In the genomic region with DNA sequence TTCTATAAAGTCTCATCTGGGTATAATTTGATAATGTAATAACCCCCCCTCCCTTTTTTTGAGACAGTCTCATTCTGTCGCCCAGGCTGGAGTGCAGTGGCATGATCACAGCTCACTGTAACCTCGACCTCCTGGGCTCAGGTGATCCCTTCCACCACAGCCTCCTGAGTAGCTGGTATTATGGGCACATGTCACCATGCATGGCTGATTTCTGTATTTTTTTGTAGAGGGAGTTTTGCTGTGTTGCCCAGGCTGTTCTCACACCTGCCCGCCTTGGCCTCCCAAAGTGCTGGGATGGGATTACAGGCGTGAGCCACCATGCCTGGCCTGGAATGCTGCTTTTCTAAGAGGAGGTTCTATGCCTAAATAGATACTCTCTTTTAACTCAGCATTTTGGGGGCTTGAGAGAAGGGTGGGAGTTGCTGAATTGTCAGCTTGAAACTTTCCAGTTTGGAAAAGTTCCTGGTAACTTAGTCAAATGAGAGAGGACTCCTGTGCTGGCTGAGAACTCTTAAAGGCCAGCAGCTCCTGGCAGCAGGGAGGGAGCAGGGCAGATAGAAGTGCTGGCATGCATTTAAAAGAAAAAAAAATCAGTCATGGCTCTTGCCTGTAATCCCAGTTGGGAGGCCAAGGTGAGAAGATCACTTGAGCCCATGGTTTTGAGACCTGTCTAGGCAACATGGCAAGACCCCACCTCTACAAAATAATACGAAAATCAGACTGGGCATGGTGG, we compare ENCODE assay signal across 12 cellular contexts. TPM values are rescaled to one million over a fixed set of nuclear protein-coding genes. Genes with fewer than 3 reads are reported as not detected.
DNase-seq lines count a peak whose midpoint lies in the region; ATAC-seq and TF ChIP-seq lines count a peak whose summit lies in the region.
"Had no signal": no experiment of that assay in that cellular context is flagged by ENCODE, and none has a peak within 500 bp of the region (broad histone marks: within the 10 kb centered on the region; RNA-seq: fewer than 3 reads in every experiment).

No MANE protein-coding gene starts in this region.

- CTCF ChIA-PET in activated CD4-positive, alpha-beta memory T cell treated with anti-CD3 and anti-CD28 coated beads for 36 hours (lab: Charles Lee) = interaction anchor here (2.6 kb wide), 1 partner anchor 402 kb away, joined by 9 read pairs; no protein-coding TSS in a partner anchor
- CTCF ChIA-PET in activated CD4-positive, alpha-beta memory T cell treated with anti-CD3 and anti-CD28 coated beads, Interleukin-2, amount 10 ng/mL, durations not matched to agents 7 days and 5 days (lab: Charles Lee) = interaction anchor here (0.6 kb wide), 1 partner anchor 76 kb away, joined by 3 read pairs; no protein-coding TSS in a partner anchor

- POLR2A ChIA-PET in activated CD4-positive, alpha-beta memory T cell treated with anti-CD3 and anti-CD28 coated beads for 36 hours (lab: Charles Lee) = no interaction called here
- POLR2A ChIA-PET in activated CD4-positive, alpha-beta memory T cell treated with anti-CD3 and anti-CD28 coated beads, Interleukin-2, amount 10 ng/mL, durations not matched to agents 7 days and 5 days (lab: Charles Lee) = no interaction called here

- H3K4me1 ChIP-seq in right atrium auricular region (peaks cover 0 to 48% of the 10 kb centered on the region in 2 donors), gastrocnemius medialis (peaks cover 11 to 25% of the 10 kb centered on the region in 2 donors)

- no peak overlapping the region for H3K4me3 Mint-ChIP-seq in activated CD4-positive, alpha-beta memory T cell treated with anti-CD3 and anti-CD28 coated beads for 36 hours
- no peak overlapping the region for H3K4me3 Mint-ChIP-seq in activated CD4-positive, alpha-beta memory T cell treated with anti-CD3 and anti-CD28 coated beads, Interleukin-2, amount 10 ng/mL, durations not matched to agents 7 days and 5 days
- no peak overlapping the region for H3K4me3 Mint-ChIP-seq in mesothelial cell of epicardium

- H3K9ac ChIP-seq in SK-N-MC (ENCODE audit: insufficient read length) = no peak overlapping the region

- peaks cover 47% of the 10 kb centered on the region for H3K36me3 ChIP-seq in SK-N-MC (ENCODE audit: insufficient read depth, low read length)
- H3K36me3 ChIP-seq in right atrium auricular region = peaks cover 10% of the 10 kb centered on the region
- peaks cover 0 to 22% of the 10 kb centered on the region in 2 donors for H3K36me3 ChIP-seq in gastrocnemius medialis

- H3K36me3 Mint-ChIP-seq in activated CD4-positive, alpha-beta memory T cell treated with anti-CD3 and anti-CD28 coated beads for 36 hours = peaks cover 22% of the 10 kb centered on the region
- H3K36me3 Mint-ChIP-seq in activated CD4-positive, alpha-beta memory T cell treated with anti-CD3 and anti-CD28 coated beads, Interleukin-2, amount 10 ng/mL, durations not matched to agents 7 days and 5 days (ENCODE audit: low read depth) = peaks cover 29% of the 10 kb centered on the region
- H3K36me3 Mint-ChIP-seq in mesothelial cell of epicardium = peaks cover 3% of the 10 kb centered on the region

- H3K9me3 ChIP-seq in SK-N-MC (ENCODE audit: low read depth, low read length) (no peaks in the 10 kb centered on the region), right atrium auricular region (no peaks in the 10 kb centered on the region), gastrocnemius medialis (no peaks in the 10 kb centered on the region)

- no peak for TF ChIP-seq CTCF in right atrium auricular region (IDR thresholded peaks at IDR 0.05)
- TF ChIP-seq CTCF in gastrocnemius medialis (IDR thresholded peaks at IDR 0.05 in 4 of 5, conservative IDR thresholded peaks at IDR 0.05 in 1 of 5) = no peak
- no peak for TF ChIP-seq CTCF in mesothelial cell of epicardium (IDR thresholded peaks at IDR 0.05; ENCODE audit: unreplicated experiment)

- H3K27me3 ChIP-seq in right atrium auricular region (no peaks in the 10 kb centered on the region), gastrocnemius medialis (no peaks in the 10 kb centered on the region)

- H3K27ac Mint-ChIP-seq in activated CD4-positive, alpha-beta memory T cell treated with anti-CD3 and anti-CD28 coated beads for 36 hours = peak overlapping the region; percentile 56
- H3K27ac Mint-ChIP-seq in activated CD4-positive, alpha-beta memory T cell treated with anti-CD3 and anti-CD28 coated beads, Interleukin-2, amount 10 ng/mL, durations not matched to agents 7 days and 5 days = no peak overlapping the region
- H3K27ac Mint-ChIP-seq in mesothelial cell of epicardium = no peak overlapping the region

- H3K9me3 Mint-ChIP-seq in activated CD4-positive, alpha-beta memory T cell treated with anti-CD3 and anti-CD28 coated beads for 36 hours = peaks cover 3% of the 10 kb centered on the region
- H3K9me3 Mint-ChIP-seq in activated CD4-positive, alpha-beta memory T cell treated with anti-CD3 and anti-CD28 coated beads, Interleukin-2, amount 10 ng/mL, durations not matched to agents 7 days and 5 days = no peaks in the 10 kb centered on the region
- H3K9me3 Mint-ChIP-seq in mesothelial cell of epicardium = no peaks in the 10 kb centered on the region

- in situ Hi-C loops in gastrocnemius medialis (cut with MboI; ENCODE audit: low sequenced_read_pairs in 4 of 4) = loop anchor here in 3 of 4 donors (10.0 kb wide), 3 partner anchors 366 to 606 kb away; no protein-coding TSS in a partner anchor

- TF ChIP-seq POLR2A in gastrocnemius medialis (IDR thresholded peaks at IDR 0.05) = no peak

- ATAC-seq in gastrocnemius medialis (no peak), GM21526 (IDR thresholded peaks at IDR 0.05; ENCODE audit: low FRiP score, unreplicated experiment) (no peak)

- intact Hi-C loops in activated CD4-positive, alpha-beta memory T cell treated with anti-CD3 and anti-CD28 coated beads for 36 hours (cut with micrococcal nuclease) = no loop called here
- intact Hi-C loops in gastrocnemius medialis (cut with DNase I; ENCODE audit: low total_unique reads) = no loop called here

- H3K27ac ChIP-seq in SK-N-MC (peak overlapping the region; percentile 48; the same call in 1 of the 2 replicates), right atrium auricular region (peak overlapping the region; percentile 52 to 64), gastrocnemius medialis (peak overlapping the region in 3 of 4 donors; percentile 35 to 51 (median 43))

- DNase-seq in activated CD4-positive, alpha-beta memory T cell treated with anti-CD3 and anti-CD28 coated beads for 36 hours = no peak
- DNase-seq in activated CD4-positive, alpha-beta memory T cell treated with anti-CD3 and anti-CD28 coated beads, Interleukin-2, amount 10 ng/mL, durations not matched to agents 7 days and 5 days = no peak
- DNase-seq in SK-N-MC (ENCODE audit: low read depth, low spot score) (no peak), right atrium auricular region (ENCODE audit: low spot score) (no peak), gastrocnemius medialis (no peak), mesothelial cell of epicardium (ENCODE audit: low spot score in 2 of 2, unreplicated experiment in 2 of 2) (no peak), NCI-H446 treated with DMSO at 0.1 percent for 48 hours (lab: John Stamatoyannopoulos, UW) (no peak)
- DNase-seq: anterior cingulate cortex; DND-41; glutamatergic neuron; stimulated activated CD4-positive, alpha-beta T cell treated with anti-CD3 and anti-CD28 coated beads, Interleukin-15, amount 100 ng/mL, for 24 hours had no signal

- H3K4me3 ChIP-seq in SK-N-MC (no peak overlapping the region), right atrium auricular region (no peak overlapping the region), gastrocnemius medialis (no peak overlapping the region)

- H3K27me3 Mint-ChIP-seq in activated CD4-positive, alpha-beta memory T cell treated with anti-CD3 and anti-CD28 coated beads for 36 hours = no peaks in the 10 kb centered on the region
- no peaks in the 10 kb centered on the region for H3K27me3 Mint-ChIP-seq in activated CD4-positive, alpha-beta memory T cell treated with anti-CD3 and anti-CD28 coated beads, Interleukin-2, amount 10 ng/mL, durations not matched to agents 7 days and 5 days
- no peaks in the 10 kb centered on the region for H3K27me3 Mint-ChIP-seq in mesothelial cell of epicardium (ENCODE audit: low read depth)

- H3K4me1 Mint-ChIP-seq in activated CD4-positive, alpha-beta memory T cell treated with anti-CD3 and anti-CD28 coated beads for 36 hours (ENCODE audit: low read depth) = peaks cover 46% of the 10 kb centered on the region
- peaks cover 23% of the 10 kb centered on the region for H3K4me1 Mint-ChIP-seq in activated CD4-positive, alpha-beta memory T cell treated with anti-CD3 and anti-CD28 coated beads, Interleukin-2, amount 10 ng/mL, durations not matched to agents 7 days and 5 days
- peaks cover 3% of the 10 kb centered on the region for H3K4me1 Mint-ChIP-seq in mesothelial cell of epicardium

RNA-seq across cellular contexts. Expression of a gene that starts 13.0 kb away (rescaled TPM):
- 10 to 100 TPM; 58.2 TPM for total RNA-seq in activated CD4-positive, alpha-beta memory T cell treated with anti-CD3 and anti-CD28 coated beads for 36 hours
- total RNA-seq in activated CD4-positive, alpha-beta memory T cell treated with anti-CD3 and anti-CD28 coated beads, Interleukin-2, amount 10 ng/mL, durations not matched to agents 7 days and 5 days = 10 to 100 TPM; 44.2 to 47.3 TPM
- total RNA-seq in right atrium auricular region (100 to 1,000 TPM; 103 to 158 TPM), gastrocnemius medialis (100 to 1,000 TPM in 1 of 4 donors, 10 to 100 TPM in 3; 26.8 to 299 (median 51.1) TPM), mesothelial cell of epicardium (41.0 to 48.0 TPM (median 44.4 TPM) in 3 replicates)

RNA-seq across cellular contexts. Expression of a gene that starts 51.0 kb away (rescaled TPM):
- total RNA-seq in activated CD4-positive, alpha-beta memory T cell treated with anti-CD3 and anti-CD28 coated beads for 36 hours = 100 to 1,000 TPM; 177 TPM
- 100 to 1,000 TPM; 159 to 170 TPM for total RNA-seq in activated CD4-positive, alpha-beta memory T cell treated with anti-CD3 and anti-CD28 coated beads, Interleukin-2, amount 10 ng/mL, durations not matched to agents 7 days and 5 days
- total RNA-seq in right atrium auricular region (10 to 100 TPM; 30.2 to 41.5 TPM), gastrocnemius medialis (10 to 100 TPM; 26.5 to 46.8 (median 30.5) TPM), mesothelial cell of epicardium (86.5 to 92.8 TPM (median 90.6 TPM) in 3 replicates)
